In the genomic region with DNA sequence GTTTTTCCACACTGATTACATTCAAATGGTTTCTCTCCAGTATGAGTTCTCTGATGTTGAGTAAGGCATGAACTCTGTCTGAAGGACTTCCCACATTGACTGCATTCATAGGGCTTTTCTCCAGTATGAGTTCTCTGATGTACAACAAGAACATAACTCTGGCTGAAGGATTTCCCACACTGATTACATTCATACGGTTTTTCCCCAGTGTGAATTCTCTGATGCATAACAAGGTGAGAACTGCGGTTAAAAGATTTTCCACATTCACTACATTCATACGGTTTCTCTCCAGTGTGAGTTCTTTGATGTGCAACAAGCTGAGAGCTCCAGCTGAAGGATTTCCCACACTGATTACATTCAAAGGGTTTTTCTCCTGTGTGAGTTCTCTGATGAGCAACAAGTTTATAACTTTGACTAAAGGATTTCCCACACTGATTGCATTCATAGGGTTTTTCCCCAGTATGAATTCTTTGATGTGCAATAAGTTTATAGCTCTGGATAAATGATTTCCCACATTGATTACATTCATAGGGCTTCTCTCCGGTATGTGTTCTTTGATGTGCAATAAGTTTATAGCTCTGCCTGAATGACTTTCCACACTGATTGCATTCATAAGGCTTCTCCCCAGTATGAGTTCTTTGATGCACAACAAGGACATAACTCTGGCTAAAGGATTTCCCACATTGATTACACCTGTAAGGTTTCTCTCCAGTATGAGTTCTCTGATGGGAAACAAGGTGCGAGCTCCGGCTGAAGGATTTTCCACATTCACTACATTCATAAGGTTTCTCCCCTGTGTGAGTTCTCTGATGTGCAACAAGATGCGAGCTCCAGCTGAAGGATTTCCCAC, we compare ENCODE assay signal across 13 cellular contexts. TPM values are rescaled to one million over a fixed set of nuclear protein-coding genes. Genes with fewer than 3 reads are reported as not detected.
DNase-seq lines count a peak whose midpoint lies in the region; ATAC-seq, FAIRE-seq and TF ChIP-seq lines count a peak whose summit lies in the region.
"Had no signal": no experiment of that assay in that cellular context is flagged by ENCODE, and none has a peak within 500 bp of the region (broad histone marks: within the 10 kb centered on the region; RNA-seq: fewer than 3 reads in every experiment).

No MANE protein-coding gene starts in this region.

- H3K36me3 ChIP-seq in HepG2 (replicated peaks in 1 of 2; ENCODE audit: control insufficient read depth in 1 of 2, insufficient read depth in 2 of 2, low read length in 2 of 2): peaks cover 19 to 49% of the 10 kb centered on the region in 2 experiments
- H3K36me3 ChIP-seq in right lobe of liver: peaks cover 9 to 50% (median 26%) of the 10 kb centered on the region in 4 donors
- H3K36me3 ChIP-seq in tibial nerve: peaks cover 11 to 94% (median 48%) of the 10 kb centered on the region in 3 donors

- POLR2A ChIA-PET in HepG2 (lab: Yijun Ruan, JAX): no interaction called here

- peaks cover 100% of the 10 kb centered on the region for H3K9me3 ChIP-seq in HepG2 (ENCODE audit: low read length)
- peaks cover 0 to 86% (median 67%) of the 10 kb centered on the region in 4 donors for H3K9me3 ChIP-seq in right lobe of liver
- H3K9me3 ChIP-seq in tibial nerve: peaks cover 51 to 100% (median 86%) of the 10 kb centered on the region in 4 donors

- H3K27ac ChIP-seq in HepG2 (ENCODE audit: extremely low read length, insufficient read depth, low read length): no peak overlapping the region
- H3K27ac ChIP-seq in right lobe of liver: no peak overlapping the region
- no peak overlapping the region for H3K27ac ChIP-seq in tibial nerve
- H3K27ac ChIP-seq: suprapubic skin had no signal

- TF ChIP-seq POLR2A in HepG2 (IDR thresholded peaks at IDR 0.05; ENCODE audit: insufficient read depth in 1 of 2, low read depth in 2 of 2, low read length in 2 of 2) (no peak), right lobe of liver (IDR thresholded peaks at IDR 0.05) (no peak), tibial nerve (IDR thresholded peaks at IDR 0.05) (no peak)

- intact Hi-C loops in HepG2 (cut with micrococcal nuclease; ENCODE audit: unreplicated experiment) (no loop called here), right lobe of liver (cut with DNase I) (no loop called here)

- DNase-seq in HepG2 (ENCODE audit: low spot score): peak; percentile 16
- no peak for DNase-seq in right lobe of liver
- peak; percentile 40 for DNase-seq in RPMI7951 (ENCODE audit: low read depth)
- peak; percentile 39 for DNase-seq in fibroblast of mammary gland (ENCODE audit: low read depth)
- DNase-seq in GF-D8 (lab: John Stamatoyannopoulos, UW): no peak
- no peak for DNase-seq in NK-92 (lab: John Stamatoyannopoulos, UW; ENCODE audit: unreplicated experiment)
- no peak for DNase-seq in SKM-1 treated with dmso at 0.1 percent for 144 hours (lab: John Stamatoyannopoulos, UW; ENCODE audit: unreplicated experiment)
- no peak for DNase-seq in tibial nerve (ENCODE audit: low spot score in 2 of 2)
- DNase-seq: activated CD4-positive, alpha-beta T cell treated with anti-CD3 and anti-CD28 coated beads, Interleukin-2, amount 50 U/mL, for 48 hours; NCI-H345; posterior cingulate gyrus had no signal

- TSS peak; percentile 27 for BruUV-seq in HepG2 (replicated peaks; lab: Mats Ljungman, UMichigan)

- H3K4me1 ChIP-seq in HepG2 (ENCODE audit: insufficient read depth, low read length): no peaks in the 10 kb centered on the region
- H3K4me1 ChIP-seq in right lobe of liver: peaks cover 0 to 2% (median 0%) of the 10 kb centered on the region in 4 donors
- H3K4me1 ChIP-seq in tibial nerve: no peaks in the 10 kb centered on the region
- H3K4me1 ChIP-seq: suprapubic skin had no signal

- H3K4me2 ChIP-seq in HepG2 (ENCODE audit: low read depth, low read length): no peak overlapping the region

- ATAC-seq in HepG2 (no peak), right lobe of liver (no peak)

- H2AFZ ChIP-seq in HepG2 (ENCODE audit: low read length): no peak overlapping the region

- CTCF ChIA-PET in HepG2 (lab: Yijun Ruan, JAX; ENCODE audit: low intra/inter-chr PET ratio, low total read pairs): no interaction called here

- no peak for TF ChIP-seq RAD21 in HepG2 (CRISPR knock-in tag; IDR thresholded peaks at IDR 0.05)

- H3K4me3 ChIP-seq in HepG2 (replicated peaks in 1 of 3; ENCODE audit: insufficient read depth in 1 of 3, low read depth in 2 of 3, low read length in 3 of 3): no peak overlapping the region
- no peak overlapping the region for H3K4me3 ChIP-seq in right lobe of liver
- no peak overlapping the region for H3K4me3 ChIP-seq in fibroblast of mammary gland (ENCODE audit: control insufficient read depth, low read depth, low read length)
- no peak overlapping the region for H3K4me3 ChIP-seq in tibial nerve
- H3K4me3 ChIP-seq: suprapubic skin had no signal

- no peaks in the 10 kb centered on the region for H3K79me2 ChIP-seq in HepG2 (ENCODE audit: insufficient read depth, low read length)

- TF ChIP-seq EP300 in HepG2 (IDR thresholded peaks at IDR 0.05; ENCODE audit: low read depth in 2 of 2, low read length in 2 of 2) (no peak), HepG2 (CRISPR knock-in tag; IDR thresholded peaks at IDR 0.05; ENCODE audit: borderline replicate concordance) (no peak), tibial nerve (IDR thresholded peaks at IDR 0.05) (no peak)

- TF ChIP-seq CTCF in HepG2 (CRISPR knock-in tag; IDR thresholded peaks at IDR 0.05) (no peak), right lobe of liver (IDR thresholded peaks at IDR 0.05) (no peak), fibroblast of mammary gland (conservative IDR thresholded peaks at IDR 0.05; ENCODE audit: control insufficient read depth, insufficient read depth, low read depth, low read length) (no peak), tibial nerve (IDR thresholded peaks at IDR 0.05) (no peak)

- FAIRE-seq in HepG2 (lab: Jason Lieb, UNC): no peak

- H3K27me3 ChIP-seq in HepG2 (ENCODE audit: control insufficient read depth in 1 of 2, insufficient read depth in 2 of 2, low read length in 2 of 2) (no peaks in the 10 kb centered on the region), right lobe of liver (no peaks in the 10 kb centered on the region), tibial nerve (no peaks in the 10 kb centered on the region)
- H3K27me3 ChIP-seq: suprapubic skin had no signal

- no peaks in the 10 kb centered on the region for H4K20me1 ChIP-seq in HepG2 (ENCODE audit: insufficient read depth, low read length)

- in situ Hi-C loops in HepG2 (cut with HindIII; ENCODE audit: extremely low pct_ligation_motif_present, low pct_unique_long_range_greater_than_20kb): loop anchor here (25.0 kb wide), 1 partner anchor 614 kb away; no protein-coding TSS in a partner anchor

- 97% methylated on average over 7 of the region's 7 CpGs for WGBS in HepG2 (ENCODE audit: low lambda C conversion rate)
- 98% methylated on average over 7 of the region's 7 CpGs for WGBS in right lobe of liver (ENCODE audit: insufficient coverage, low coverage, low lambda C conversion rate, missing lambda C conversion rate)
- 95 to 96% methylated on average over 7 of the region's 7 CpGs for WGBS in tibial nerve, 2 donors

- no peak overlapping the region for H3K9ac ChIP-seq in HepG2 (ENCODE audit: insufficient read depth, low read depth, low read length)

RNA-seq across cellular contexts. Expression of a gene that starts 23.5 kb away (rescaled TPM):
- total RNA-seq in HepG2 (2016; rRNA removed; fragmentation: Illumina TruSeq; extraction: Trizol) (9.3 and 13.4 TPM in 2 replicates), right lobe of liver (1 to 10 TPM; 2.4 to 4.1 (median 3.3) TPM), tibial nerve (10 to 100 TPM; 12.9 to 38.9 (median 15.7) TPM)
- 0.30 and 0.44 TPM in 2 replicates for total RNA-seq in HepG2 (2016; cell fraction: cytosol; rRNA removed; fragmentation: Illumina TruSeq; extraction: Trizol; ENCODE audit: low read depth)
- total RNA-seq in HepG2 (2016; cell fraction: insoluble cytoplasmic fraction; rRNA removed; fragmentation: Illumina TruSeq; extraction: Trizol): 8.2 and 12.5 TPM in 2 replicates
- total RNA-seq in HepG2 (2016; cell fraction: membrane; rRNA removed; fragmentation: Illumina TruSeq; extraction: Trizol): 3.4 and 3.5 TPM in 2 replicates
- total RNA-seq in HepG2 (2016; cell fraction: nucleus; rRNA removed; fragmentation: Illumina TruSeq; extraction: Trizol): 8.3 and 9.1 TPM in 2 replicates
- polyA plus RNA-seq in HepG2 (2011; rRNA removed): 0.86 and 0.92 TPM in 2 replicates
- polyA plus RNA-seq in HepG2 (2011; cell fraction: cytosol; rRNA removed): 0.88 and 1.1 TPM in 2 replicates
- 4.9 TPM in 2 replicates for polyA plus RNA-seq in HepG2 (2011; cell fraction: nucleus; rRNA removed)
- 2.8 and 3.6 TPM in 2 replicates for polyA plus RNA-seq in HepG2 (2012)
- 0.41 and 0.52 TPM in 2 replicates for polyA plus RNA-seq in HepG2 (2016; cell fraction: cytosol; fragmentation: Illumina TruSeq; extraction: Trizol; ENCODE audit: low read depth)
- 8.3 and 8.8 TPM in 2 replicates for polyA plus RNA-seq in HepG2 (2016; cell fraction: insoluble cytoplasmic fraction; fragmentation: Illumina TruSeq; extraction: Trizol; ENCODE audit: low read depth)
- 1.1 and 1.3 TPM in 2 replicates for polyA plus RNA-seq in HepG2 (2016; cell fraction: membrane; fragmentation: Illumina TruSeq; extraction: Trizol; ENCODE audit: low read depth)
- polyA plus RNA-seq in HepG2 (2016; cell fraction: nucleus; fragmentation: Illumina TruSeq; extraction: Trizol; ENCODE audit: insufficient read depth, low read depth): 10.0 and 11.0 TPM in 2 replicates
- 2.4 and 5.2 TPM in 2 replicates for polyA minus RNA-seq in HepG2 (2011; rRNA and poly(A)+ RNA removed; ENCODE audit: low replicate concordance)
- 1.1 and 1.5 TPM in 2 replicates for polyA minus RNA-seq in HepG2 (2011; cell fraction: cytosol; rRNA and poly(A)+ RNA removed)
- 7.6 TPM in 2 replicates for polyA minus RNA-seq in HepG2 (2011; cell fraction: nucleus; rRNA and poly(A)+ RNA removed)
- total RNA-seq in RPMI7951 (2014; rRNA removed; shearing (Covaris generic)): 10.7 and 11.7 TPM in 2 replicates

RNA-seq across cellular contexts. Expression of a gene that starts 28.5 kb away (rescaled TPM):
- 0.11 and 0.52 TPM in 2 replicates for total RNA-seq in HepG2 (2016; rRNA removed; fragmentation: Illumina TruSeq; extraction: Trizol)
- not detected in 2 replicates for total RNA-seq in HepG2 (2016; cell fraction: cytosol; rRNA removed; fragmentation: Illumina TruSeq; extraction: Trizol; ENCODE audit: low read depth)
- total RNA-seq in HepG2 (2016; cell fraction: insoluble cytoplasmic fraction; rRNA removed; fragmentation: Illumina TruSeq; extraction: Trizol): 0.15 and 0.65 TPM in 2 replicates
- 0.07 and 0.28 TPM in 2 replicates for total RNA-seq in HepG2 (2016; cell fraction: membrane; rRNA removed; fragmentation: Illumina TruSeq; extraction: Trizol)
- 0.09 and 0.16 TPM in 2 replicates for total RNA-seq in HepG2 (2016; cell fraction: nucleus; rRNA removed; fragmentation: Illumina TruSeq; extraction: Trizol)
- polyA plus RNA-seq in HepG2 (2011; rRNA removed): 0.01 and 0.05 TPM in 2 replicates
- polyA plus RNA-seq in HepG2 (2011; cell fraction: cytosol; rRNA removed): 0.04 TPM in 2 replicates
- 0.10 and 0.18 TPM in 2 replicates for polyA plus RNA-seq in HepG2 (2011; cell fraction: nucleus; rRNA removed)
- polyA plus RNA-seq in HepG2 (2012): 0.12 TPM in 1 of 2 replicates, not detected in the other
- not detected in 2 replicates for polyA plus RNA-seq in HepG2 (2016; cell fraction: cytosol; fragmentation: Illumina TruSeq; extraction: Trizol; ENCODE audit: low read depth)
- 0.10 and 0.11 TPM in 2 replicates for polyA plus RNA-seq in HepG2 (2016; cell fraction: insoluble cytoplasmic fraction; fragmentation: Illumina TruSeq; extraction: Trizol; ENCODE audit: low read depth)
- 0.03 TPM in 1 of 2 replicates, not detected in the other for polyA plus RNA-seq in HepG2 (2016; cell fraction: membrane; fragmentation: Illumina TruSeq; extraction: Trizol; ENCODE audit: low read depth)
- 0.19 and 0.44 TPM in 2 replicates for polyA plus RNA-seq in HepG2 (2016; cell fraction: nucleus; fragmentation: Illumina TruSeq; extraction: Trizol; ENCODE audit: insufficient read depth, low read depth)
- polyA minus RNA-seq in HepG2 (2011; rRNA and poly(A)+ RNA removed; ENCODE audit: low replicate concordance): 3.5 TPM in 1 of 2 replicates, not detected in the other
- not detected in 2 replicates for polyA minus RNA-seq in HepG2 (2011; cell fraction: cytosol; rRNA and poly(A)+ RNA removed)
- polyA minus RNA-seq in HepG2 (2011; cell fraction: nucleus; rRNA and poly(A)+ RNA removed): 0.25 and 0.64 TPM in 2 replicates
- 1 to 10 TPM in 3 of 6 experiments, under 1 TPM in 3; 0.50 to 2.3 (median 0.93) TPM for total RNA-seq in right lobe of liver
- total RNA-seq in RPMI7951 (2014; rRNA removed; shearing (Covaris generic)): 3.8 and 6.1 TPM in 2 replicates
- 10 to 100 TPM in 1 of 4 donors, 1 to 10 TPM in 3; 2.0 to 29.5 (median 2.2) TPM for total RNA-seq in tibial nerve

RNA-seq across cellular contexts. Expression of a gene that starts 52.7 kb away (rescaled TPM):
- total RNA-seq in HepG2 (2016; rRNA removed; fragmentation: Illumina TruSeq; extraction: Trizol) (not detected in 2 replicates), right lobe of liver (under 1 TPM in 3 of 6 experiments, not detected in 3; 0.14 to 0.31 (median 0.16) TPM), tibial nerve (not detected)
- not detected in 2 replicates for total RNA-seq in HepG2 (2016; cell fraction: cytosol; rRNA removed; fragmentation: Illumina TruSeq; extraction: Trizol; ENCODE audit: low read depth)
- not detected in 2 replicates for total RNA-seq in HepG2 (2016; cell fraction: insoluble cytoplasmic fraction; rRNA removed; fragmentation: Illumina TruSeq; extraction: Trizol)
- not detected in 2 replicates for total RNA-seq in HepG2 (2016; cell fraction: membrane; rRNA removed; fragmentation: Illumina TruSeq; extraction: Trizol)
- not detected in 2 replicates for total RNA-seq in HepG2 (2016; cell fraction: nucleus; rRNA removed; fragmentation: Illumina TruSeq; extraction: Trizol)
- polyA plus RNA-seq in HepG2 (2011; rRNA removed): 0.04 and 0.12 TPM in 2 replicates
- not detected in 2 replicates for polyA plus RNA-seq in HepG2 (2011; cell fraction: cytosol; rRNA removed)
- 0.19 TPM in 1 of 2 replicates, not detected in the other for polyA plus RNA-seq in HepG2 (2011; cell fraction: nucleus; rRNA removed)
- not detected in 2 replicates for polyA plus RNA-seq in HepG2 (2012)
- not detected in 2 replicates for polyA plus RNA-seq in HepG2 (2016; cell fraction: cytosol; fragmentation: Illumina TruSeq; extraction: Trizol; ENCODE audit: low read depth)
- not detected in 2 replicates for polyA plus RNA-seq in HepG2 (2016; cell fraction: insoluble cytoplasmic fraction; fragmentation: Illumina TruSeq; extraction: Trizol; ENCODE audit: low read depth)
- not detected in 2 replicates for polyA plus RNA-seq in HepG2 (2016; cell fraction: membrane; fragmentation: Illumina TruSeq; extraction: Trizol; ENCODE audit: low read depth)
- not detected in 2 replicates for polyA plus RNA-seq in HepG2 (2016; cell fraction: nucleus; fragmentation: Illumina TruSeq; extraction: Trizol; ENCODE audit: insufficient read depth, low read depth)
- 0.16 TPM in 1 of 2 replicates, not detected in the other for polyA minus RNA-seq in HepG2 (2011; rRNA and poly(A)+ RNA removed; ENCODE audit: low replicate concordance)
- not detected in 2 replicates for polyA minus RNA-seq in HepG2 (2011; cell fraction: cytosol; rRNA and poly(A)+ RNA removed)
- polyA minus RNA-seq in HepG2 (2011; cell fraction: nucleus; rRNA and poly(A)+ RNA removed): 0.37 TPM in 1 of 2 replicates, not detected in the other
- total RNA-seq in RPMI7951 (2014; rRNA removed; shearing (Covaris generic)): not detected in 2 replicates
- polyA plus RNA-seq: esophagus had no signal

Comparison
In these comparisons a context has a peak if more than half of its experiments do, and no peak if none do; other contexts are left out.
1. DNase-seq: peak in HepG2 (single experiment), RPMI7951 (single experiment) and fibroblast of mammary gland (single experiment); none in right lobe of liver (0 of 3), GF-D8 (single experiment), NK-92 (single experiment), SKM-1 treated with dmso at 0.1 percent for 144 hours (single experiment) and tibial nerve (0 of 2).